In the genomic region with DNA sequence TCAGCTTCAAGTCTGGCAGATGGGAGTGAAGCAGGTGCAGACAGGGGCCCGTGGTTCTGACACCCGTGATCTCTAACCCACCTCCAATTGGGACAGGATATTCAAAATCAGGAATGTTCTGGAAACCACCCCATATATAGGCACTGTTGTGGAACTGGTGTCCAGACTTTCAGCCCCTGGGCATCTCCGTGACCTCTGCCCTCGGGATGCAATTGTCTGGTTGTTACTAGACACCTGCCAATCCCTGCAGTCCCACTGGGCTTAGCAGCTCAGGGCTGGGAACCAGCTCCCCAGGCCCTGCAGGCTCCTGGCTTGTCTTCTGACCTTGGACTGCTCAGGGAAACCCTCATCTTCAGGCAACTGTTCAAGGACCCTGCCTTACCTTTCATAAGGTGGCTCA, we compare ENCODE assay signal across 21 cellular contexts.
"Had no signal": no experiment of that assay in that cellular context is flagged by ENCODE, and none has a peak within 500 bp of the region (broad histone marks: within the 10 kb centered on the region; RNA-seq: fewer than 3 reads in every experiment).

No MANE protein-coding gene starts in this region.

- H3K36me3 ChIP-seq: lower lobe of right lung, right lobe of liver, suprapubic skin, transverse colon, vagina had no signal

- H3K79me2 ChIP-seq: parathyroid adenoma had no signal

- ATAC-seq: left ventricle myocardium superior; naive thymus-derived CD8-positive, alpha-beta T cell; right lobe of liver; stimulated activated naive CD8-positive, alpha-beta T cell treated with anti-CD3 and anti-CD28 coated beads, Interleukin-15, amount 100 ng/mL, for 72 hours had no signal

- FAIRE-seq: frontal cortex, keratinocyte, small intestine had no signal

- H3K27ac ChIP-seq: lower lobe of right lung, neutrophil, parathyroid adenoma, right lobe of liver, suprapubic skin, transverse colon, vagina had no signal

- H3K27me3 ChIP-seq: neutrophil, right lobe of liver, vagina had no signal

- H3K9me3 ChIP-seq: lower lobe of right lung, neutrophil, right lobe of liver, transverse colon, vagina had no signal

- H3K9ac ChIP-seq: parathyroid adenoma had no signal

- DNase-seq: cortex of kidney; hypothalamus; immature natural killer cell; left ventricle myocardium superior; naive thymus-derived CD8-positive, alpha-beta T cell; nephron progenitor cell; right lobe of liver; small intestine; stimulated activated CD4-positive, alpha-beta T cell treated with anti-CD3 and anti-CD28 coated beads, Interleukin-15, amount 100 ng/mL, for 24 hours; stimulated activated CD4-positive, alpha-beta T cell treated with anti-CD3 and anti-CD28 coated beads, Interleukin-4, amount 100 ng/mL, for 1 hour; stimulated activated CD8-positive, alpha-beta memory T cell treated with anti-CD3 and anti-CD28 coated beads, Interleukin-4, amount 100 ng/mL, for 48 hours; stimulated activated naive CD4-positive, alpha-beta T cell; stimulated activated naive CD8-positive, alpha-beta T cell treated with anti-CD3 and anti-CD28 coated beads, Interleukin-15, amount 100 ng/mL, for 72 hours; transverse colon had no signal

- H3K4me3 ChIP-seq: lower lobe of right lung, right lobe of liver, suprapubic skin, transverse colon, vagina had no signal

- H3K4me1 ChIP-seq: lower lobe of right lung, parathyroid adenoma, right lobe of liver, suprapubic skin, transverse colon, vagina had no signal

- H2AFZ ChIP-seq: parathyroid adenoma had no signal
